8 cellular contexts compared by ENCODE assay signal in genomic region chr6:89637960-89638319, GRCh38. TPM values are rescaled to one million over a fixed set of nuclear protein-coding genes. Genes with fewer than 3 reads are reported as not detected.
A peak's percentile ranks its signal among the peaks of the same experiment; 100 is the strongest.
DNase-seq lines count a peak whose midpoint lies in the region; ATAC-seq and TF ChIP-seq lines count a peak whose summit lies in the region.

No MANE protein-coding gene starts in this region.

- BruUV-seq in OCI-LY7 (replicated peaks; lab: Mats Ljungman, UMichigan) = TSS peak; percentile 61

- TF ChIP-seq CTCF in OCI-LY7 (conservative IDR thresholded peaks at IDR 0.05; ENCODE audit: low read length) = no peak
- TF ChIP-seq CTCF in psoas muscle (IDR thresholded peaks at IDR 0.05) = no peak

- H3K9me3 ChIP-seq in OCI-LY7 (ENCODE audit: low read length) (no peaks in the 10 kb centered on the region; the same call in 1 of the 2 replicates), esophagus (ENCODE audit: control insufficient read depth in 2 of 2, insufficient read depth in 1 of 2, low read depth in 1 of 2, low read length in 1 of 2) (no peaks in the 10 kb centered on the region), psoas muscle (no peaks in the 10 kb centered on the region)

- H3K36me3 ChIP-seq in OCI-LY7 (ENCODE audit: insufficient read depth, low read length) = peaks cover 46% of the 10 kb centered on the region
- peaks cover 0 to 1% of the 10 kb centered on the region in 2 donors for H3K36me3 ChIP-seq in esophagus (ENCODE audit: control insufficient read depth in 2 of 2, insufficient read depth in 2 of 2, low read length in 1 of 2)
- peaks cover 2 to 46% of the 10 kb centered on the region in 2 donors for H3K36me3 ChIP-seq in psoas muscle (ENCODE audit: insufficient read depth in 1 of 2, low read depth in 1 of 2)

- H3K27ac ChIP-seq in OCI-LY7 (ENCODE audit: low read depth, low read length, poor library complexity, severe bottlenecking) (peak overlapping the region; percentile 84), esophagus (ENCODE audit: low read depth in 2 of 2, low read length in 1 of 2) (peak overlapping the region; percentile 93 to 94), psoas muscle (peak overlapping the region; percentile 92)

- CTCF ChIA-PET in OCI-LY7 (lab: Charles Lee; ENCODE audit: unreplicated experiment) = interaction anchor here (2.0 kb wide), 1 partner anchor 39 kb away, joined by 5 read pairs; no protein-coding TSS in a partner anchor

- 10 to 14% methylated on average over 7 of the region's 7 CpGs for WGBS in esophagus, 2 donors
- WGBS in psoas muscle, 3 donors = 13 to 16% (median 14%) methylated on average over 7 of the region's 7 CpGs

- ATAC-seq in psoas muscle = peak in 2 of 4 donors; percentile 17 to 35

- peaks cover 18% of the 10 kb centered on the region for H3K4me1 ChIP-seq in OCI-LY7 (ENCODE audit: insufficient read depth, low read length, poor library complexity, severe bottlenecking)
- no peaks in the 10 kb centered on the region for H3K4me1 ChIP-seq in esophagus (ENCODE audit: control insufficient read depth in 2 of 2, insufficient read depth in 2 of 2, low read length in 1 of 2)
- peaks cover 20% of the 10 kb centered on the region for H3K4me1 ChIP-seq in psoas muscle

- H3K27me3 ChIP-seq in esophagus (ENCODE audit: control insufficient read depth in 1 of 2, insufficient read depth in 2 of 2, low read length in 2 of 2) (no peaks in the 10 kb centered on the region), psoas muscle (ENCODE audit: insufficient read depth in 3 of 3, low read length in 2 of 3) (no peaks in the 10 kb centered on the region)

- no peaks in the 10 kb centered on the region for H3K9me2 ChIP-seq in OCI-LY7 (ENCODE audit: insufficient read depth, low read length)

- peak overlapping the region; percentile 76; the same call in 1 of the 2 replicates for H2AFZ ChIP-seq in OCI-LY7 (ENCODE audit: low read length)

- peaks cover 18% of the 10 kb centered on the region; the same call in 1 of the 2 replicates for H3K79me2 ChIP-seq in OCI-LY7 (ENCODE audit: insufficient read depth, low read depth, low read length)

- DNase-seq in NCI-H748 (lab: John Stamatoyannopoulos, UW; ENCODE audit: unreplicated experiment) (peak; percentile 42), NCI-H748 treated with DMSO at 0.1 percent for 48 hours (lab: John Stamatoyannopoulos, UW) (no peak), OCI-LY7 (ENCODE audit: low spot score) (no peak), psoas muscle (no peak), HuH-7 (ENCODE audit: low spot score) (no peak), GOT3 (lab: John Stamatoyannopoulos, UW) (no peak)
- DNase-seq in stimulated activated CD4-positive, alpha-beta T cell treated with anti-CD3 and anti-CD28 coated beads, Interleukin-15, amount 100 ng/mL, for 24 hours = no peak

- intact Hi-C loops in OCI-LY7 (cut with micrococcal nuclease; ENCODE audit: unreplicated experiment) = loop anchor here (10.0 kb wide), 1 partner anchor 657 kb away; the partner anchor contains the start of gene BACH2
- intact Hi-C loops in psoas muscle (cut with DNase I) = no loop called here

- no peaks in the 10 kb centered on the region for H4K20me1 ChIP-seq in OCI-LY7 (ENCODE audit: insufficient read depth, low read length)

- H3K4me3 ChIP-seq in OCI-LY7 (ENCODE audit: low read depth, low read length, poor library complexity, severe bottlenecking) (peak overlapping the region; percentile 81), esophagus (ENCODE audit: low read depth in 1 of 2, low read length in 2 of 2) (peak overlapping the region; percentile 61 to 83), psoas muscle (peak overlapping the region; percentile 77)

- peak overlapping the region; percentile 95 for H3K4me2 ChIP-seq in OCI-LY7 (ENCODE audit: low read length)

- POLR2A ChIA-PET in OCI-LY7 (lab: Charles Lee) = interaction anchor here (0.6 to 1.6 kb wide), 18 partner anchors 11 to 648 kb away, joined by 3 to 7 read pairs (median 4); partner anchors contain the start of gene PNRC1

RNA-seq across cellular contexts. Expression of gene LYRM2, which starts 0.6 kb away (rescaled TPM):
- total RNA-seq in OCI-LY7 (2014; rRNA removed; shearing (Covaris generic)) = 16.0 and 17.7 TPM in 2 replicates
- total RNA-seq in OCI-LY7 (2022) = 37.8 and 40.6 TPM in 2 replicates
- polyA plus RNA-seq in esophagus = 10 to 100 TPM in 1 of 2 donors, 1 to 10 TPM in 1; 8.7 to 16.2 TPM
- 10 to 100 TPM; 36.3 to 45.6 (median 40.8) TPM for total RNA-seq in psoas muscle
- polyA plus RNA-seq in psoas muscle = 10 to 100 TPM; 22.1 to 71.1 (median 28.8) TPM
